Comparison of ENCODE assay signal across 8 cellular contexts in the genomic region with DNA sequence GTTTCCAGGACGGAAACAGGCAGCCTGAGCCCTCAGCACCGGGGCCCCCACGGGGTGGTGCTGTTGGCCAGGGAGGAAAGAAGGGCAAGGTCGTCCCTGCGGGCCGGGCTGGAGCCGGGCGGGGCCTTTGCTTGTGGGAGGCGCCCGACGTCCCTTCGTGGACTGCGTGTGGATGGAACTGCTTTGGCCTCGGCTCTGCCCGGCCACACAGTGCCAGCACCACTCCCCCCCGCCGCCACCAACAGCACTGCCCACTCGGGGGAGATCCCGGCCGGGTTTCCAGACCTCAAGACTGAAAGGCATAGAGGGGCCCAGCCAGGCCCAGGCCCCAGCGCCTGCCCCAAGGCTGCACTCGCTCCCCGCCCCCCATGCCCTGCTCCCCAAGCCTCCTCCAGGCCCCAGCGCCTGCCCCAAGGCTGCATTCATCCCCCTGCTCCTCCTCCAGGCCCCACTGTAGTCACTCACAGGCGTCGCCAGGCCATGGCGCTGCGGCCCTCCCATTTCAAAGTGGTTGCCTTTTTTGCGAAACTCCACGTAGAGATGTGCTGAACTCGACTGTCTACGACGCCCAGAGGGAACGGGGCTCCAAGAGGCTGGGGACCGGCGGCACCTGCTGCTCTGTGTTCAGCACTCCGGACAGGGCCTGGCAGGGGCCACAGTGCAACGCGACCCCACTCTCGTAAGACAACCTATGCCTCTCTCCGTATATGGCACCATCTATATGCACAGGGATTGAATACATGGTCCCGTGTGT. TPM values are rescaled to one million over a fixed set of nuclear protein-coding genes. Genes with fewer than 3 reads are reported as not detected.
DNase-seq lines count a peak whose midpoint lies in the region; ATAC-seq and TF ChIP-seq lines count a peak whose summit lies in the region.

No MANE protein-coding gene starts in this region.

- peaks cover 14% of the 10 kb centered on the region for H3K36me3 Mint-ChIP-seq in Caco-2 (ENCODE audit: insufficient read depth, unreplicated experiment)

- ATAC-seq in GM21447 (IDR thresholded peaks at IDR 0.05; ENCODE audit: unreplicated experiment) (peak; percentile 74), lung (ENCODE audit: insufficient read depth, low FRiP score) (peak; percentile 90)

- CTCF ChIA-PET in Caco-2 (lab: Charles Lee): no interaction called here

- 41% methylated on average over 36 to 42 of the region's 42 CpGs for WGBS in lung, 2 donors

- H3K27ac ChIP-seq in lung (ENCODE audit: low read depth in 1 of 2, low read length in 1 of 2): no peak overlapping the region

- no peak overlapping the region for H3K27ac Mint-ChIP-seq in Caco-2 (ENCODE audit: unreplicated experiment)

- TF ChIP-seq CTCF in Caco-2 (IDR thresholded peaks at IDR 0.05; ENCODE audit: insufficient read depth in 1 of 2, low read depth in 1 of 2, low read length in 1 of 2, severe bottlenecking in 1 of 2, unreplicated experiment in 1 of 2): peak; percentile 51 to 62
- TF ChIP-seq CTCF in lung (IDR thresholded peaks at IDR 0.05; ENCODE audit: control extremely low read depth, extremely low read depth): peak; percentile 72

- H3K27me3 Mint-ChIP-seq in Caco-2 (ENCODE audit: insufficient read depth, unreplicated experiment): peaks cover 3% of the 10 kb centered on the region

- H3K36me3 ChIP-seq in Caco-2 (ENCODE audit: control insufficient read depth, insufficient read depth, low read length) (no peaks in the 10 kb centered on the region), lung (ENCODE audit: control insufficient read depth in 2 of 2, insufficient read depth in 2 of 2, low read length in 2 of 2) (peaks cover 0 to 4% of the 10 kb centered on the region in 2 donors)

- H3K4me3 ChIP-seq in Caco-2 (ENCODE audit: low read depth, low read length): no peak overlapping the region
- H3K4me3 ChIP-seq in lung: no peak overlapping the region

- POLR2A ChIA-PET in Caco-2 (lab: Charles Lee): no interaction called here

- no TSS peak for BruUV-seq in Caco-2 (replicated peaks; lab: Mats Ljungman, UMichigan)

- H3K27me3 ChIP-seq in Caco-2 (replicated peaks; ENCODE audit: control insufficient read depth, insufficient read depth, low read length) (no peaks in the 10 kb centered on the region), lung (ENCODE audit: control insufficient read depth, insufficient read depth) (no peaks in the 10 kb centered on the region)

- H3K9me3 ChIP-seq in Caco-2: no peaks in the 10 kb centered on the region
- H3K9me3 ChIP-seq in lung (ENCODE audit: control insufficient read depth in 2 of 2, insufficient read depth in 1 of 2, low read length in 1 of 2): peaks cover 0 to 2% of the 10 kb centered on the region in 2 donors

- intact Hi-C loops in Caco-2 (cut with micrococcal nuclease; ENCODE audit: unreplicated experiment): no loop called here

- H3K4me1 ChIP-seq in Caco-2 (peaks cover 8% of the 10 kb centered on the region; the same call in 1 of the 2 replicates), lung (ENCODE audit: control insufficient read depth in 2 of 2, insufficient read depth in 2 of 2, low read length in 2 of 2) (peaks cover 0 to 4% of the 10 kb centered on the region in 2 donors)

- H3K4me1 Mint-ChIP-seq in Caco-2 (ENCODE audit: low read depth, unreplicated experiment): no peaks in the 10 kb centered on the region

- DNase-seq in Caco-2 (peak; percentile 70 to 73), NAMALWA (ENCODE audit: low spot score) (peak; percentile 73), lung (ENCODE audit: low spot score) (peak; percentile 88), SIG-M5 (lab: John Stamatoyannopoulos, UW) (no peak)
- DNase-seq in activated CD4-positive, CD25-positive, alpha-beta regulatory T cell treated with anti-CD3 and anti-CD28 coated beads, Interleukin-2, amount 50 U/mL, for 72 hours: peak; percentile 66
- DNase-seq in effector CD8-positive, alpha-beta T cell (lab: John Stamatoyannopoulos, UW): peak; percentile 30
- peak; percentile 6 for DNase-seq in stimulated activated CD8-positive, alpha-beta memory T cell treated with anti-CD3 and anti-CD28 coated beads, Interleukin-12 subunit alpha, Interleukin-12 subunit beta, amount 100 ng/mL, for 4 hours (ENCODE audit: low read depth)

- H3K4me3 Mint-ChIP-seq in Caco-2 (ENCODE audit: unreplicated experiment): no peak overlapping the region

- peaks cover 22% of the 10 kb centered on the region for H3K9me3 Mint-ChIP-seq in Caco-2 (ENCODE audit: unreplicated experiment)

RNA-seq across cellular contexts. Expression of a gene that starts 22.5 kb away (rescaled TPM):
- total RNA-seq in Caco-2 (2022): not detected in 2 replicates
- 10 to 100 TPM in 1 of 2 donors, 1 to 10 TPM in 1; 1.1 to 11.3 TPM for total RNA-seq in lung
- 10 to 100 TPM in 1 of 2 donors, 1 to 10 TPM in 1; 2.7 to 10.1 TPM for polyA plus RNA-seq in lung
